In the genomic region with DNA sequence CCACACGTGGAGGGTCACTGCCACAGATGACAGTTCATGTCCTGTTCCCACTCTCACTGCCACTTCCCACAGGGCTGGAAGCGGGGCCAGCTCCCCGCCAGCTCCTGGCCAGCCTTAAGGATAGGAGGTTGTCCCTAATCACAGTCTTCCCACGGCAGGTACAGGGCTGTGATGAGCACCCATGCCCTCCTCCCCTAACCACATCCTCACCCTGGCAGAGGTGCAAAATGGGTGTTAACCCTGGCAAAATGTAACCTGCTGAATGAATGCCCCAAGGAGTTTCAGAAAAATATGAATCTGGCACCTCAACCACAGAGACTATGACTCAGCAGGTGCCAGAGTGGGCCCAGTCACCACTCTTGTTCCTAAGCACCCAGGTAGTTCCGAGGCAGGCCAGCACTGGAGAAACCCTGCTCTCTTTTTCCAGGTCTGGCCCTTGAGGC, we compare ENCODE assay signal across 15 cellular contexts.
DNase-seq lines count a peak whose midpoint lies in the region; ATAC-seq, FAIRE-seq and TF ChIP-seq lines count a peak whose summit lies in the region.
"Had no signal": no experiment of that assay in that cellular context is flagged by ENCODE, and none has a peak within 500 bp of the region (broad histone marks: within the 10 kb centered on the region; RNA-seq: fewer than 3 reads in every experiment).

No MANE protein-coding gene starts in this region.

- H3K4me3 ChIP-seq in breast epithelium (no peak overlapping the region), pancreas (no peak overlapping the region)
- H3K4me3 ChIP-seq: coronary artery, K562, thyroid gland had no signal

- intact Hi-C loops in breast epithelium (cut with DNase I; ENCODE audit: low total_unique reads), result no loop called here
- intact Hi-C loops in pancreas (cut with DNase I), result no loop called here
- intact Hi-C loops in posterior cingulate gyrus (cut with DNase I), result no loop called here

- no peaks in the 10 kb centered on the region for H3K27me3 ChIP-seq in breast epithelium
- no peaks in the 10 kb centered on the region for H3K27me3 ChIP-seq in pancreas
- H3K27me3 ChIP-seq: thyroid gland had no signal

- no peak for TF ChIP-seq POLR2A in breast epithelium (IDR thresholded peaks at IDR 0.05)

- WGBS in pancreas, 2 donors, result 62 to 71% methylated on average over 5 of the region's 5 CpGs

- peak; percentile 17 to 77 (median 60) for ATAC-seq in pancreas
- ATAC-seq: K562 had no signal

- TF ChIP-seq CTCF in breast epithelium (IDR thresholded peaks at IDR 0.05) (no peak), pancreas (IDR thresholded peaks at IDR 0.05) (no peak)

- no peak for FAIRE-seq in pancreas (lab: Jason Lieb, UNC)
- FAIRE-seq: GM12892, K562 had no signal

- H3K9me3 ChIP-seq in breast epithelium, result no peaks in the 10 kb centered on the region
- no peaks in the 10 kb centered on the region for H3K9me3 ChIP-seq in pancreas
- H3K9me3 ChIP-seq: thyroid gland had no signal

- H3K4me1 ChIP-seq in breast epithelium, result no peaks in the 10 kb centered on the region
- H3K4me1 ChIP-seq in pancreas, result peaks cover 0 to 7% (median 0%) of the 10 kb centered on the region in 3 donors
- H3K4me1 ChIP-seq: thyroid gland had no signal

- peak overlapping the region; percentile 73 to 87 for H3K27ac ChIP-seq in breast epithelium
- peak overlapping the region in 1 of 4 donors; percentile 35 for H3K27ac ChIP-seq in pancreas
- H3K27ac ChIP-seq in caudate nucleus (ENCODE audit: low read depth, low read length), result no peak overlapping the region
- H3K27ac ChIP-seq: coronary artery, thyroid gland had no signal

- DNase-seq in activated CD4-positive, alpha-beta T cell treated with anti-CD3 and anti-CD28 coated beads for 48 hours, result peak; percentile 38
- DNase-seq in activated CD4-positive, alpha-beta T cell treated with anti-CD3 and anti-CD28 coated beads for 1 hour, result no peak
- DNase-seq in M059J (ENCODE audit: low read depth), result peak; percentile 84
- DNase-seq in breast epithelium (ENCODE audit: low spot score in 2 of 2), result peak in 1 of 2 donors; percentile 82
- DNase-seq in pancreas, result peak in 1 of 6 donors; percentile 50
- no peak for DNase-seq in NCI-H82 treated with DMSO at 0.1 percent for 48 hours (lab: John Stamatoyannopoulos, UW; ENCODE audit: unreplicated experiment)
- no peak for DNase-seq in caudate nucleus (lab: John Stamatoyannopoulos, UW)
- no peak for DNase-seq in posterior cingulate gyrus
- DNase-seq: HFFc6, naive B cell, NCI-H2081 had no signal

- H3K36me3 ChIP-seq in breast epithelium, result no peaks in the 10 kb centered on the region
- no peaks in the 10 kb centered on the region for H3K36me3 ChIP-seq in pancreas
- H3K36me3 ChIP-seq: thyroid gland had no signal

Comparison
In these comparisons a context has a peak if more than half of its experiments do, and no peak if none do; other contexts are left out.
1. DNase-seq: peak in activated CD4-positive, alpha-beta T cell treated with anti-CD3 and anti-CD28 coated beads for 48 hours (single experiment) and M059J (single experiment); none in activated CD4-positive, alpha-beta T cell treated with anti-CD3 and anti-CD28 coated beads for 1 hour (single experiment), NCI-H82 treated with DMSO at 0.1 percent for 48 hours (single experiment), caudate nucleus (0 of 61) and posterior cingulate gyrus (0 of 10).